Comparison of ENCODE assay signal across 21 cellular contexts in genomic region chr10:8712653-8713052, GRCh38.
"Had no signal": no experiment of that assay in that cellular context is flagged by ENCODE, and none has a peak within 500 bp of the region (broad histone marks: within the 10 kb centered on the region; RNA-seq: fewer than 3 reads in every experiment).

No MANE protein-coding gene starts in this region.

- H3K27ac ChIP-seq: dorsolateral prefrontal cortex, right atrium auricular region, sigmoid colon, skin epidermis, suprapubic skin, thyroid gland, upper lobe of right lung, vagina had no signal

- H3K27ac Mint-ChIP-seq: naive B cell, nephron progenitor cell had no signal

- H3K27me3 ChIP-seq: right atrium auricular region, sigmoid colon, suprapubic skin, thyroid gland, upper lobe of right lung, vagina had no signal

- H3K36me3 ChIP-seq: right atrium auricular region, sigmoid colon, suprapubic skin, thyroid gland, upper lobe of right lung, vagina had no signal

- H3K4me1 ChIP-seq: right atrium auricular region, sigmoid colon, suprapubic skin, thyroid gland, upper lobe of right lung, vagina had no signal

- H3K4me1 Mint-ChIP-seq: nephron progenitor cell had no signal

- H3K36me3 Mint-ChIP-seq: naive B cell had no signal

- ATAC-seq: left lobe of liver, upper lobe of right lung had no signal

- H3K4me3 ChIP-seq: dorsolateral prefrontal cortex, right atrium auricular region, sigmoid colon, skin epidermis, suprapubic skin, thyroid gland, upper lobe of right lung, vagina had no signal

- H3K9me3 ChIP-seq: sigmoid colon, suprapubic skin, thyroid gland, upper lobe of right lung, vagina had no signal

- DNase-seq: cortex of kidney; dorsolateral prefrontal cortex; effector CD8-positive, alpha-beta T cell; foreskin melanocyte; head of caudate nucleus; hippocampal formation; kidney glomerular epithelial cell; mammary epithelial cell; naive B cell; nephron progenitor cell; posterior cingulate gyrus; sigmoid colon; stimulated activated CD4-positive, alpha-beta T cell treated with anti-CD3 and anti-CD28 coated beads, Interleukin-12 subunit alpha, Interleukin-12 subunit beta, amount 100 ng/mL, for 4 hours; stimulated activated naive CD4-positive, alpha-beta T cell treated with Interleukin-2 at 50 U/mL for 16 hours; thyroid gland; upper lobe of right lung had no signal

- H3K4me3 Mint-ChIP-seq: naive B cell, nephron progenitor cell had no signal
